In the genomic region with DNA sequence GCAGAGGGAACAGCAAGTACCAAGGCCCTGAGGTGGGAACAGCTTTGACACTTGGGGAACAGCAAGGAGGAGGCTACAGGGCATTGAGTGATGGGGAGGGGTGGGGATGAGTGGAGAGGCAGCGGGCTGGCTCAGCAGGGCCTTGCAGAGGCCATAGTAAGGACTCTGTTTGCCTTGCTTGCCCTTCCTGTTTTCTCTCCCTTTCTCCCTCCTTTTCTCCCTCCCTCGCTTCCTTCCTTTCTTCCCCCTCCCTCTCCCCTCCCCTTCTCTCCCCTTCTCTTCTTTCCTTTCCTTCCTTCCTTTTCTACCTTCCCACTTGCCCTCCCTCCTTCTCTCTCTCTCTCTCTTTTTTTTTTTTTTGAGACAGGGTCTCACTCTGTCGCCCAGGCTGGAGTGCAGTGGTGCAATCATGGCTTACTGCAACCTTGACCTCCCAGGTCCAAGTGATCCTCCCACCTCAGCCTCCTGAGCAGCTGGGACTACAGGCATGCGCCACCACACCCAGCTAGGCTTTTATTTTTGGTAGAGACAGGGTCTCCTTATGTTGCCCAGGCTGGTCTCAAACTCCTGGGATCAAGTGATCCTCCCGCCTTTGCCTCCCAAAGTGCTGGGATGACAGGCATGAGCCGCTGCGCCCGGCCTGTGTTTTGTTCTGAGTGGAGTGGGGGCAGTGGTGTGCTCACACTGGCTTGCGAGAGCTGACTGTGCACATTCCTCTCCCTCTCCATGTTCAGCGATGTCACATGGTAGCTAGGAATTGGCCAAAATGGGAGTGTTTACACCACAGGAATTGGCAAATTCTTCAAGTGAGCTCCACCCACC, we compare ENCODE assay signal across 1 cellular context.
TF ChIP-seq lines count a peak whose summit lies in the region.

No MANE protein-coding gene starts in this region.

TF ChIP-seq in HepG2, 621 proteins besides CTCF, POLR2A, EP300 and RAD21 (continued from another document and continues in another):
- TF ChIP-seq, protein P1, sequence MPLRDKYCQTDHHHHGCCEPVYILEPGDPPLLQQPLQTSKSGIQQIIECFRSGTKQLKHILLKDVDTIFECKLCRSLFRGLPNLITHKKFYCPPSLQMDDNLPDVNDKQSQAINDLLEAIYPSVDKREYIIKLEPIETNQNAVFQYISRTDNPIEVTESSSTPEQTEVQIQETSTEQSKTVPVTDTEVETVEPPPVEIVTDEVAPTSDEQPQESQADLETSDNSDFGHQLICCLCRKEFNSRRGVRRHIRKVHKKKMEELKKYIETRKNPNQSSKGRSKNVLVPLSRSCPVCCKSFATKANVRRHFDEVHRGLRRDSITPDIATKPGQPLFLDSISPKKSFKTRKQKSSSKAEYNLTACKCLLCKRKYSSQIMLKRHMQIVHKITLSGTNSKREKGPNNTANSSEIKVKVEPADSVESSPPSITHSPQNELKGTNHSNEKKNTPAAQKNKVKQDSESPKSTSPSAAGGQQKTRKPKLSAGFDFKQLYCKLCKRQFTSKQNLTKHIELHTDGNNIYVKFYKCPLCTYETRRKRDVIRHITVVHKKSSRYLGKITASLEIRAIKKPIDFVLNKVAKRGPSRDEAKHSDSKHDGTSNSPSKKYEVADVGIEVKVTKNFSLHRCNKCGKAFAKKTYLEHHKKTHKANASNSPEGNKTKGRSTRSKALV (CRISPR knock-in tag; IDR thresholded peaks at IDR 0.05) = no peak
- TF ChIP-seq HMGA1 (CRISPR knock-in tag; conservative IDR thresholded peaks at IDR 0.05) (no peak), ISL2 (CRISPR knock-in tag; IDR thresholded peaks at IDR 0.05) (no peak), ZNF235 (CRISPR knock-in tag; IDR thresholded peaks at IDR 0.05; ENCODE audit: borderline replicate concordance) (no peak), ELK4 (CRISPR knock-in tag; IDR thresholded peaks at IDR 0.05; ENCODE audit: borderline replicate concordance) (no peak), ZSCAN12 (CRISPR knock-in tag; IDR thresholded peaks at IDR 0.05) (no peak), ZSCAN29 (CRISPR knock-in tag; conservative IDR thresholded peaks at IDR 0.05) (no peak), ZNF512 (CRISPR knock-in tag; IDR thresholded peaks at IDR 0.05) (0 out of 2 replicates have a peak, but pooled peaks have one; percentile 43), MAFK (conservative IDR thresholded peaks at IDR 0.05 in 1 of 2, IDR thresholded peaks at IDR 0.05 in 1 of 2; ENCODE audit: low read length in 2 of 2) (peak; percentile 66 to 87), HNRNPK (IDR thresholded peaks at IDR 0.05; ENCODE audit: low read depth, low read length, poor library complexity, severe bottlenecking) (peak; percentile 80), ETV6 (CRISPR knock-in tag; conservative IDR thresholded peaks at IDR 0.05) (no peak), HBP1 (CRISPR knock-in tag; IDR thresholded peaks at IDR 0.05; ENCODE audit: low read depth) (no peak), ETV5 (CRISPR knock-in tag; IDR thresholded peaks at IDR 0.05; ENCODE audit: borderline replicate concordance) (no peak), ZNF549 (CRISPR knock-in tag; IDR thresholded peaks at IDR 0.05) (no peak), HHEX (CRISPR knock-in tag; IDR thresholded peaks at IDR 0.05) (no peak), CHCHD3 (CRISPR knock-in tag; IDR thresholded peaks at IDR 0.05) (no peak), MEF2D (CRISPR knock-in tag; IDR thresholded peaks at IDR 0.05) (no peak), ZNF710 (CRISPR knock-in tag; IDR thresholded peaks at IDR 0.05; ENCODE audit: borderline replicate concordance) (peak; percentile 30; the same call in 1 of the 2 replicates), MAFF (IDR thresholded peaks at IDR 0.05; ENCODE audit: low read depth, low read length) (peak; percentile 72), TOE1 (CRISPR knock-in tag; IDR thresholded peaks at IDR 0.05) (no peak), ZNF20 (CRISPR knock-in tag; IDR thresholded peaks at IDR 0.05) (no peak), SKIL (CRISPR knock-in tag; IDR thresholded peaks at IDR 0.05; ENCODE audit: borderline replicate concordance) (no peak), SP5 (CRISPR knock-in tag; IDR thresholded peaks at IDR 0.05; ENCODE audit: borderline replicate concordance, low read depth) (no peak), ZNF580 (CRISPR knock-in tag; IDR thresholded peaks at IDR 0.05; ENCODE audit: borderline replicate concordance, low read depth) (no peak), MTF2 (CRISPR knock-in tag; IDR thresholded peaks at IDR 0.05; ENCODE audit: borderline replicate concordance) (no peak), ZSCAN25 (CRISPR knock-in tag; IDR thresholded peaks at IDR 0.05) (no peak), TEAD3 (CRISPR knock-in tag; optimal IDR thresholded peaks at IDR 0.05; ENCODE audit: borderline replicate concordance) (peak; percentile 59), RBM22 (optimal IDR thresholded peaks at IDR 0.05; ENCODE audit: low read length) (no peak), ZFP37 (CRISPR knock-in tag; IDR thresholded peaks at IDR 0.05; ENCODE audit: borderline replicate concordance) (no peak), RFXANK (CRISPR knock-in tag; IDR thresholded peaks at IDR 0.05) (no peak), EHMT2 (IDR thresholded peaks at IDR 0.05; ENCODE audit: borderline replicate concordance, low read depth, low read length) (no peak), ZNF644 (CRISPR knock-in tag; IDR thresholded peaks at IDR 0.05; ENCODE audit: low read depth) (no peak), PRPF4 (IDR thresholded peaks at IDR 0.05; ENCODE audit: low read depth, low read length, poor library complexity, severe bottlenecking) (no peak), ZNF713 (CRISPR knock-in tag; IDR thresholded peaks at IDR 0.05) (no peak), ZNF34 (CRISPR knock-in tag; IDR thresholded peaks at IDR 0.05; ENCODE audit: borderline replicate concordance) (no peak)
- TF ChIP-seq, protein P2, sequence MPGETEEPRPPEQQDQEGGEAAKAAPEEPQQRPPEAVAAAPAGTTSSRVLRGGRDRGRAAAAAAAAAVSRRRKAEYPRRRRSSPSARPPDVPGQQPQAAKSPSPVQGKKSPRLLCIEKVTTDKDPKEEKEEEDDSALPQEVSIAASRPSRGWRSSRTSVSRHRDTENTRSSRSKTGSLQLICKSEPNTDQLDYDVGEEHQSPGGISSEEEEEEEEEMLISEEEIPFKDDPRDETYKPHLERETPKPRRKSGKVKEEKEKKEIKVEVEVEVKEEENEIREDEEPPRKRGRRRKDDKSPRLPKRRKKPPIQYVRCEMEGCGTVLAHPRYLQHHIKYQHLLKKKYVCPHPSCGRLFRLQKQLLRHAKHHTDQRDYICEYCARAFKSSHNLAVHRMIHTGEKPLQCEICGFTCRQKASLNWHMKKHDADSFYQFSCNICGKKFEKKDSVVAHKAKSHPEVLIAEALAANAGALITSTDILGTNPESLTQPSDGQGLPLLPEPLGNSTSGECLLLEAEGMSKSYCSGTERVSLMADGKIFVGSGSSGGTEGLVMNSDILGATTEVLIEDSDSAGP (CRISPR knock-in tag; IDR thresholded peaks at IDR 0.05; ENCODE audit: borderline replicate concordance) = no peak
- TF ChIP-seq, protein P3, sequence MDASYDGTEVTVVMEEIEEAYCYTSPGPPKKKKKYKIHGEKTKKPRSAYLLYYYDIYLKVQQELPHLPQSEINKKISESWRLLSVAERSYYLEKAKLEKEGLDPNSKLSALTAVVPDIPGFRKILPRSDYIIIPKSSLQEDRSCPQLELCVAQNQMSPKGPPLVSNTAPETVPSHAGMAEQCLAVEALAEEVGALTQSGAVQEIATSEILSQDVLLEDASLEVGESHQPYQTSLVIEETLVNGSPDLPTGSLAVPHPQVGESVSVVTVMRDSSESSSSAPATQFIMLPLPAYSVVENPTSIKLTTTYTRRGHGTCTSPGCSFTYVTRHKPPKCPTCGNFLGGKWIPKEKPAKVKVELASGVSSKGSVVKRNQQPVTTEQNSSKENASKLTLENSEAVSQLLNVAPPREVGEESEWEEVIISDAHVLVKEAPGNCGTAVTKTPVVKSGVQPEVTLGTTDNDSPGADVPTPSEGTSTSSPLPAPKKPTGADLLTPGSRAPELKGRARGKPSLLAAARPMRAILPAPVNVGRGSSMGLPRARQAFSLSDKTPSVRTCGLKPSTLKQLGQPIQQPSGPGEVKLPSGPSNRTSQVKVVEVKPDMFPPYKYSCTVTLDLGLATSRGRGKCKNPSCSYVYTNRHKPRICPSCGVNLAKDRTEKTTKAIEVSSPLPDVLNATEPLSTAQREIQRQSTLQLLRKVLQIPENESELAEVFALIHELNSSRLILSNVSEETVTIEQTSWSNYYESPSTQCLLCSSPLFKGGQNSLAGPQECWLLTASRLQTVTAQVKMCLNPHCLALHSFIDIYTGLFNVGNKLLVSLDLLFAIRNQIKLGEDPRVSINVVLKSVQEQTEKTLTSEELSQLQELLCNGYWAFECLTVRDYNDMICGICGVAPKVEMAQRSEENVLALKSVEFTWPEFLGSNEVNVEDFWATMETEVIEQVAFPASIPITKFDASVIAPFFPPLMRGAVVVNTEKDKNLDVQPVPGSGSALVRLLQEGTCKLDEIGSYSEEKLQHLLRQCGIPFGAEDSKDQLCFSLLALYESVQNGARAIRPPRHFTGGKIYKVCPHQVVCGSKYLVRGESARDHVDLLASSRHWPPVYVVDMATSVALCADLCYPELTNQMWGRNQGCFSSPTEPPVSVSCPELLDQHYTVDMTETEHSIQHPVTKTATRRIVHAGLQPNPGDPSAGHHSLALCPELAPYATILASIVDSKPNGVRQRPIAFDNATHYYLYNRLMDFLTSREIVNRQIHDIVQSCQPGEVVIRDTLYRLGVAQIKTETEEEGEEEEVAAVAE (CRISPR knock-in tag; IDR thresholded peaks at IDR 0.05; ENCODE audit: borderline replicate concordance) = no peak
- TF ChIP-seq, protein P4, sequence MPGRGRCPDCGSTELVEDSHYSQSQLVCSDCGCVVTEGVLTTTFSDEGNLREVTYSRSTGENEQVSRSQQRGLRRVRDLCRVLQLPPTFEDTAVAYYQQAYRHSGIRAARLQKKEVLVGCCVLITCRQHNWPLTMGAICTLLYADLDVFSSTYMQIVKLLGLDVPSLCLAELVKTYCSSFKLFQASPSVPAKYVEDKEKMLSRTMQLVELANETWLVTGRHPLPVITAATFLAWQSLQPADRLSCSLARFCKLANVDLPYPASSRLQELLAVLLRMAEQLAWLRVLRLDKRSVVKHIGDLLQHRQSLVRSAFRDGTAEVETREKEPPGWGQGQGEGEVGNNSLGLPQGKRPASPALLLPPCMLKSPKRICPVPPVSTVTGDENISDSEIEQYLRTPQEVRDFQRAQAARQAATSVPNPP (CRISPR knock-in tag; IDR thresholded peaks at IDR 0.05) = no peak
- TF ChIP-seq, protein P5, sequence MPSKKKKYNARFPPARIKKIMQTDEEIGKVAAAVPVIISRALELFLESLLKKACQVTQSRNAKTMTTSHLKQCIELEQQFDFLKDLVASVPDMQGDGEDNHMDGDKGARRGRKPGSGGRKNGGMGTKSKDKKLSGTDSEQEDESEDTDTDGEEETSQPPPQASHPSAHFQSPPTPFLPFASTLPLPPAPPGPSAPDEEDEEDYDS (CRISPR knock-in tag; IDR thresholded peaks at IDR 0.05) = no peak
